In genomic region chr10:31242902-31243301, GRCh38 we compare ENCODE assay signal across 9 cellular contexts.
DNase-seq lines count a peak whose midpoint lies in the region; ATAC-seq and TF ChIP-seq lines count a peak whose summit lies in the region.
"Had no signal": no experiment of that assay in that cellular context is flagged by ENCODE, and none has a peak within 500 bp of the region (broad histone marks: within the 10 kb centered on the region; RNA-seq: fewer than 3 reads in every experiment).

No MANE protein-coding gene starts in this region.

- intact Hi-C loops in CD4-positive, alpha-beta T cell (cut with DNase I, micrococcal nuclease), result no loop called here

- no peak overlapping the region for H3K27ac Mint-ChIP-seq in CD4-positive, alpha-beta T cell
- H3K27ac Mint-ChIP-seq: memory B cell had no signal

- peak; percentile 95 for ATAC-seq in stimulated activated naive CD8-positive, alpha-beta T cell treated with anti-CD3 and anti-CD28 coated beads, Interleukin-15, Interleukin-2, amounts not matched to agents 100 U/mL and 50 U/mL, for 24 hours
- ATAC-seq in CD4-positive, alpha-beta T cell (ENCODE audit: poor library complexity), result no peak

- H3K4me3 Mint-ChIP-seq in CD4-positive, alpha-beta T cell, result no peak overlapping the region
- H3K4me3 Mint-ChIP-seq: memory B cell had no signal

- POLR2A ChIA-PET in GM10248 (lab: Yijun Ruan, JAX), result no interaction called here
- POLR2A ChIA-PET in CD4-positive, alpha-beta T cell (lab: Charles Lee), result no interaction called here

- no peaks in the 10 kb centered on the region for H3K36me3 Mint-ChIP-seq in CD4-positive, alpha-beta T cell (ENCODE audit: low read depth)
- H3K36me3 Mint-ChIP-seq: memory B cell had no signal

- CTCF ChIA-PET in GM10248 (lab: Yijun Ruan, JAX), result no interaction called here
- CTCF ChIA-PET in CD4-positive, alpha-beta T cell (lab: Charles Lee), result no interaction called here

- TF ChIP-seq CTCF in GM10248 (IDR thresholded peaks at IDR 0.05; ENCODE audit: control extremely low read depth, extremely low read depth, low read depth, missing control alignments), result no peak
- no peak for TF ChIP-seq CTCF in CD4-positive, alpha-beta T cell (IDR thresholded peaks at IDR 0.05)

- DNase-seq in GM10248 (ENCODE audit: extremely low spot score), result peak; percentile 42
- peak; percentile 92 for DNase-seq in M059J (ENCODE audit: low read depth)
- DNase-seq in activated CD8-positive, alpha-beta memory T cell treated with anti-CD3 and anti-CD28 coated beads, Interleukin-2, amount 50 U/mL, for 48 hours, result peak; percentile 74
- DNase-seq in iPS-NIHi7 (ENCODE audit: extremely low spot score), result peak; percentile 52
- peak; percentile 56 for DNase-seq in stimulated activated naive CD8-positive, alpha-beta T cell treated with anti-CD3 and anti-CD28 coated beads, Interleukin-15, Interleukin-2, amounts not matched to agents 100 U/mL and 50 U/mL, for 24 hours
- DNase-seq in CD4-positive, alpha-beta T cell, result no peak
- DNase-seq in Ammon's horn (ENCODE audit: low spot score), result no peak
- no peak for DNase-seq in NCI-H146 treated with DMSO at 0.1 percent for 48 hours (lab: John Stamatoyannopoulos, UW; ENCODE audit: unreplicated experiment)

- H3K27me3 Mint-ChIP-seq in CD4-positive, alpha-beta T cell, result no peaks in the 10 kb centered on the region
- H3K27me3 Mint-ChIP-seq: memory B cell had no signal

- H3K27ac ChIP-seq in CD4-positive, alpha-beta T cell (ENCODE audit: low read depth, low read length), result no peak overlapping the region

- no peaks in the 10 kb centered on the region for H3K9me3 Mint-ChIP-seq in CD4-positive, alpha-beta T cell

- no peaks in the 10 kb centered on the region for H3K9me3 ChIP-seq in CD4-positive, alpha-beta T cell (ENCODE audit: control insufficient read depth, low read length)

- no peaks in the 10 kb centered on the region for H3K27me3 ChIP-seq in CD4-positive, alpha-beta T cell (ENCODE audit: control insufficient read depth, insufficient read depth, low read length)

- no peaks in the 10 kb centered on the region for H3K4me1 Mint-ChIP-seq in CD4-positive, alpha-beta T cell (ENCODE audit: low read depth)

Comparison
In these comparisons a context has a peak if more than half of its experiments do, and no peak if none do; other contexts are left out.
1. DNase-seq: peak in GM10248 (single experiment), M059J (single experiment), activated CD8-positive, alpha-beta memory T cell treated with anti-CD3 and anti-CD28 coated beads, Interleukin-2, amount 50 U/mL, for 48 hours (single experiment), iPS-NIHi7 (single experiment) and stimulated activated naive CD8-positive, alpha-beta T cell treated with anti-CD3 and anti-CD28 coated beads, Interleukin-15, Interleukin-2, amounts not matched to agents 100 U/mL and 50 U/mL, for 24 hours (single experiment); none in CD4-positive, alpha-beta T cell (0 of 10), Ammon's horn (single experiment) and NCI-H146 treated with DMSO at 0.1 percent for 48 hours (single experiment).